ENCODE assay signal across 8 cellular contexts in genomic region chr2:176454893-176455810, GRCh38.
DNase-seq lines count a peak whose midpoint lies in the region; ATAC-seq and TF ChIP-seq lines count a peak whose summit lies in the region.

No MANE protein-coding gene starts in this region.

- DNase-seq in GM12864 (ENCODE audit: low read depth) (peak; percentile 27), NCI-H69 (lab: John Stamatoyannopoulos, UW) (peak; percentile 82), mesenchymal stem cell (peak; percentile 73)
- DNase-seq in activated CD4-positive, alpha-beta T cell treated with anti-CD3 and anti-CD28 coated beads, Interleukin-2, amount 50 U/mL, for 4 hours = peak; percentile 73 to 79
- peak; percentile 61 for DNase-seq in effector CD8-positive, alpha-beta T cell (lab: John Stamatoyannopoulos, UW)
- peak; percentile 79 for DNase-seq in stimulated activated CD8-positive, alpha-beta memory T cell treated with anti-CD3 and anti-CD28 coated beads, Interleukin-15, amount 100 ng/mL, for 24 hours (ENCODE audit: low read depth)

- no peaks in the 10 kb centered on the region for H3K36me3 ChIP-seq in mesenchymal stem cell (ENCODE audit: control insufficient read depth in 1 of 2, insufficient read depth in 2 of 2, low read depth in 1 of 2, low read length in 2 of 2)

- H3K14ac ChIP-seq in mesenchymal stem cell (ENCODE audit: low read length in 2 of 2) = no peak overlapping the region

- no peak overlapping the region for H2BK5ac ChIP-seq in mesenchymal stem cell (ENCODE audit: low read depth, low read length, poor library complexity, severe bottlenecking)

- H3K79me1 ChIP-seq in mesenchymal stem cell (replicated peaks; ENCODE audit: low read length, poor library complexity, severe bottlenecking) = no peaks in the 10 kb centered on the region

- H4K8ac ChIP-seq in mesenchymal stem cell (ENCODE audit: low read length) = no peak overlapping the region

- no peak overlapping the region for H2BK12ac ChIP-seq in mesenchymal stem cell (ENCODE audit: low read length in 2 of 2)

- peaks cover 0 to 12% of the 10 kb centered on the region in 2 experiments for H3K27me3 ChIP-seq in mesenchymal stem cell (ENCODE audit: control insufficient read depth in 1 of 2, insufficient read depth in 1 of 2, low read length in 2 of 2)

- 24% methylated on average over 8 of the region's 11 CpGs for WGBS in mesenchymal stem cell

- H2BK120ac ChIP-seq in mesenchymal stem cell (ENCODE audit: low read depth, low read length) = no peak overlapping the region

- H3K9me3 ChIP-seq in mesenchymal stem cell (ENCODE audit: control insufficient read depth, low read length) = no peaks in the 10 kb centered on the region

- no peak overlapping the region for H2BK15ac ChIP-seq in mesenchymal stem cell (ENCODE audit: low read depth, poor library complexity, severe bottlenecking)

- H2AK5ac ChIP-seq in mesenchymal stem cell (ENCODE audit: low read length, severe bottlenecking) = no peak overlapping the region

- no peaks in the 10 kb centered on the region for H3K4me1 ChIP-seq in mesenchymal stem cell (ENCODE audit: control insufficient read depth, insufficient read depth, low read depth, low read length)

- peak overlapping the region; percentile 65 for H3K9ac ChIP-seq in mesenchymal stem cell (ENCODE audit: low read length)

- H4K91ac ChIP-seq in mesenchymal stem cell (ENCODE audit: low read length) = no peak overlapping the region

- H2AFZ ChIP-seq in mesenchymal stem cell (ENCODE audit: low read depth, low read length) = no peak overlapping the region

- H3K4me3 ChIP-seq in GM12864 (ENCODE audit: low read depth, low read length) (no peak overlapping the region), mesenchymal stem cell (ENCODE audit: insufficient read depth in 1 of 2, low read depth in 1 of 2, low read length in 2 of 2) (no peak overlapping the region)

- H3K27ac ChIP-seq in mesenchymal stem cell (ENCODE audit: low read length, poor library complexity, severe bottlenecking) = no peak overlapping the region

- TF ChIP-seq CTCF in GM12864 (IDR thresholded peaks at IDR 0.05; ENCODE audit: low read depth, low read length, missing control alignments) = peak; percentile 85

- H3K4me2 ChIP-seq in mesenchymal stem cell (ENCODE audit: low read length, poor library complexity, severe bottlenecking) = no peak overlapping the region

- H3K23ac ChIP-seq in mesenchymal stem cell (ENCODE audit: low read length in 2 of 2) = no peak overlapping the region

- no peak overlapping the region for H3K4ac ChIP-seq in mesenchymal stem cell (ENCODE audit: low read depth in 1 of 2, low read length in 2 of 2)

- ATAC-seq in HG03432 (IDR thresholded peaks at IDR 0.05; ENCODE audit: unreplicated experiment) (peak; percentile 73), HG02763 (IDR thresholded peaks at IDR 0.05; ENCODE audit: unreplicated experiment) (no peak)

- no peak overlapping the region for H3K18ac ChIP-seq in mesenchymal stem cell (ENCODE audit: low read depth in 1 of 2, low read length in 2 of 2)

Comparison
In these comparisons a context has a peak if more than half of its experiments do, and no peak if none do; other contexts are left out.
1. DNase-seq: peak in every context shown above with its lines; median percentile 82 in NCI-H69; 79 in stimulated activated CD8-positive, alpha-beta memory T cell treated with anti-CD3 and anti-CD28 coated beads, Interleukin-15, amount 100 ng/mL, for 24 hours; 76 in activated CD4-positive, alpha-beta T cell treated with anti-CD3 and anti-CD28 coated beads, Interleukin-2, amount 50 U/mL, for 4 hours; 73 in mesenchymal stem cell; 61 in effector CD8-positive, alpha-beta T cell; 27 in GM12864.